Comparison of ENCODE assay signal across 1 cellular context in genomic region chr7:151059362-151060112, GRCh38.
TF ChIP-seq lines count a peak whose summit lies in the region.

Gene SLC4A2, plus strand, starts transcription at chr7:151059589. Its CDS starts 2,399 bp downstream, at chr7:151061988.

TF ChIP-seq in K562, 482 proteins besides CTCF, POLR2A, EP300 and RAD21 (continued from another document and continues in another):
- TF ChIP-seq, protein P1, sequence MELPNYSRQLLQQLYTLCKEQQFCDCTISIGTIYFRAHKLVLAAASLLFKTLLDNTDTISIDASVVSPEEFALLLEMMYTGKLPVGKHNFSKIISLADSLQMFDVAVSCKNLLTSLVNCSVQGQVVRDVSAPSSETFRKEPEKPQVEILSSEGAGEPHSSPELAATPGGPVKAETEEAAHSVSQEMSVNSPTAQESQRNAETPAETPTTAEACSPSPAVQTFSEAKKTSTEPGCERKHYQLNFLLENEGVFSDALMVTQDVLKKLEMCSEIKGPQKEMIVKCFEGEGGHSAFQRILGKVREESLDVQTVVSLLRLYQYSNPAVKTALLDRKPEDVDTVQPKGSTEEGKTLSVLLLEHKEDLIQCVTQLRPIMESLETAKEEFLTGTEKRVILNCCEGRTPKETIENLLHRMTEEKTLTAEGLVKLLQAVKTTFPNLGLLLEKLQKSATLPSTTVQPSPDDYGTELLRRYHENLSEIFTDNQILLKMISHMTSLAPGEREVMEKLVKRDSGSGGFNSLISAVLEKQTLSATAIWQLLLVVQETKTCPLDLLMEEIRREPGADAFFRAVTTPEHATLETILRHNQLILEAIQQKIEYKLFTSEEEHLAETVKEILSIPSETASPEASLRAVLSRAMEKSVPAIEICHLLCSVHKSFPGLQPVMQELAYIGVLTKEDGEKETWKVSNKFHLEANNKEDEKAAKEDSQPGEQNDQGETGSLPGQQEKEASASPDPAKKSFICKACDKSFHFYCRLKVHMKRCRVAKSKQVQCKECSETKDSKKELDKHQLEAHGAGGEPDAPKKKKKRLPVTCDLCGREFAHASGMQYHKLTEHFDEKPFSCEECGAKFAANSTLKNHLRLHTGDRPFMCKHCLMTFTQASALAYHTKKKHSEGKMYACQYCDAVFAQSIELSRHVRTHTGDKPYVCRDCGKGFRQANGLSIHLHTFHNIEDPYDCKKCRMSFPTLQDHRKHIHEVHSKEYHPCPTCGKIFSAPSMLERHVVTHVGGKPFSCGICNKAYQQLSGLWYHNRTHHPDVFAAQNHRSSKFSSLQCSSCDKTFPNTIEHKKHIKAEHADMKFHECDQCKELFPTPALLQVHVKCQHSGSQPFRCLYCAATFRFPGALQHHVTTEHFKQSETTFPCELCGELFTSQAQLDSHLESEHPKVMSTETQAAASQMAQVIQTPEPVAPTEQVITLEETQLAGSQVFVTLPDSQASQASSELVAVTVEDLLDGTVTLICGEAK (IDR thresholded peaks at IDR 0.05) = no peak; the same call in 1 of the 2 replicates
- TF ChIP-seq, protein P1 (CRISPR knock-in tag; IDR thresholded peaks at IDR 0.05) = no peak
- no peak for TF ChIP-seq ZNF445 (CRISPR knock-in tag; IDR thresholded peaks at IDR 0.05; ENCODE audit: low read depth)
- TF ChIP-seq E2F6 (IDR thresholded peaks at IDR 0.05; ENCODE audit: borderline replicate concordance in 1 of 2, extremely low read depth in 1 of 2, insufficient read depth in 1 of 2, insufficient read length in 1 of 2, low read depth in 1 of 2, low read length in 1 of 2, poor library complexity in 1 of 2, severe bottlenecking in 1 of 2) = peak in 1 of 2 experiments; percentile 56
- TF ChIP-seq ZNF23 (CRISPR knock-in tag; IDR thresholded peaks at IDR 0.05) = no peak
- no peak for TF ChIP-seq ZNF75A (CRISPR knock-in tag; IDR thresholded peaks at IDR 0.05)
- TF ChIP-seq ZNF253 (CRISPR knock-in tag; conservative IDR thresholded peaks at IDR 0.05) = no peak
- TF ChIP-seq SMARCA4 (IDR thresholded peaks at IDR 0.05) = no peak
- TF ChIP-seq DNMT1 (IDR thresholded peaks at IDR 0.05) = no peak
- no peak for TF ChIP-seq PTRF (tag; IDR thresholded peaks at IDR 0.05)
- no peak for TF ChIP-seq EZH2 (IDR thresholded peaks at IDR 0.05; ENCODE audit: borderline replicate concordance, low read depth, low read length)
- TF ChIP-seq XRCC3 (IDR thresholded peaks at IDR 0.05) = no peak
- no peak for TF ChIP-seq ARNT (IDR thresholded peaks at IDR 0.05)
- TF ChIP-seq CREBBP (IDR thresholded peaks at IDR 0.05; ENCODE audit: low read depth, low read length) = no peak
- no peak for TF ChIP-seq KHSRP (IDR thresholded peaks at IDR 0.05)
- no peak for TF ChIP-seq FOXK1 (CRISPR knock-in tag; IDR thresholded peaks at IDR 0.05; ENCODE audit: borderline replicate concordance)
- no peak for TF ChIP-seq GTF2A2 (tag; IDR thresholded peaks at IDR 0.05)
- TF ChIP-seq, protein P2, sequence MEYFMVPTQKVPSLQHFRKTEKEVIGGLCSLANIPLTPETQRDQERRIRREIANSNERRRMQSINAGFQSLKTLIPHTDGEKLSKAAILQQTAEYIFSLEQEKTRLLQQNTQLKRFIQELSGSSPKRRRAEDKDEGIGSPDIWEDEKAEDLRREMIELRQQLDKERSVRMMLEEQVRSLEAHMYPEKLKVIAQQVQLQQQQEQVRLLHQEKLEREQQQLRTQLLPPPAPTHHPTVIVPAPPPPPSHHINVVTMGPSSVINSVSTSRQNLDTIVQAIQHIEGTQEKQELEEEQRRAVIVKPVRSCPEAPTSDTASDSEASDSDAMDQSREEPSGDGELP (CRISPR knock-in tag; IDR thresholded peaks at IDR 0.05; ENCODE audit: borderline replicate concordance) = 0 out of 2 replicates have a peak, but pooled peaks have one; percentile 67
- TF ChIP-seq SRSF3 (IDR thresholded peaks at IDR 0.05; ENCODE audit: insufficient read depth, low read length) = no peak
- no peak for TF ChIP-seq TSC22D4 (tag; IDR thresholded peaks at IDR 0.05)
- no peak for TF ChIP-seq PHB2 (IDR thresholded peaks at IDR 0.05; ENCODE audit: low read depth)
- TF ChIP-seq NCOA1 (IDR thresholded peaks at IDR 0.05; ENCODE audit: low read depth) = peak; percentile 32; the same call in 1 of the 2 replicates
- TF ChIP-seq ZNF174 (CRISPR knock-in tag; IDR thresholded peaks at IDR 0.05) = no peak
- TF ChIP-seq MBD2 (IDR thresholded peaks at IDR 0.05; ENCODE audit: borderline replicate concordance, low read depth) = no peak; the same call in 1 of the 2 replicates
- TF ChIP-seq CBFA2T2 (conservative IDR thresholded peaks at IDR 0.05) = no peak
- TF ChIP-seq KAT7 (CRISPR knock-in tag; IDR thresholded peaks at IDR 0.05; ENCODE audit: borderline replicate concordance) = peak; percentile 16; the same call in 1 of the 2 replicates
- no peak for TF ChIP-seq ZNF79 (CRISPR knock-in tag; IDR thresholded peaks at IDR 0.05; ENCODE audit: low read depth)
- TF ChIP-seq PTBP1 (IDR thresholded peaks at IDR 0.05; ENCODE audit: low read depth, low read length) = no peak
- TF ChIP-seq IFI16 (CRISPR knock-in tag; IDR thresholded peaks at IDR 0.05) = no peak
- no peak; a peak in 1 of 4 replicates for TF ChIP-seq FOXK2 (conservative IDR thresholded peaks at IDR 0.05 in 1 of 2, IDR thresholded peaks at IDR 0.05 in 1 of 2; ENCODE audit: low read depth in 2 of 2)
- TF ChIP-seq, protein P3, sequence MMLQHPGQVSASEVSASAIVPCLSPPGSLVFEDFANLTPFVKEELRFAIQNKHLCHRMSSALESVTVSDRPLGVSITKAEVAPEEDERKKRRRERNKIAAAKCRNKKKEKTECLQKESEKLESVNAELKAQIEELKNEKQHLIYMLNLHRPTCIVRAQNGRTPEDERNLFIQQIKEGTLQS (IDR thresholded peaks at IDR 0.05) = no peak
- TF ChIP-seq, protein P3 (CRISPR knock-in tag; conservative IDR thresholded peaks at IDR 0.05) = no peak; the same call in 1 of the 2 replicates
- TF ChIP-seq ZNF140 (CRISPR knock-in tag; IDR thresholded peaks at IDR 0.05) = no peak
- TF ChIP-seq RBM14 (IDR thresholded peaks at IDR 0.05; ENCODE audit: borderline replicate concordance, insufficient read depth, low read depth, low read length) = no peak
- peak; percentile 97 for TF ChIP-seq ZNF175 (CRISPR knock-in tag; IDR thresholded peaks at IDR 0.05; ENCODE audit: low read depth)
- no peak for TF ChIP-seq SETDB1 (IDR thresholded peaks at IDR 0.05; ENCODE audit: low read length)
- 0 out of 2 replicates have a peak, but pooled peaks have one; percentile 38 for TF ChIP-seq CBX1 (IDR thresholded peaks at IDR 0.05; ENCODE audit: low read depth)
- peak; percentile 54; the same call in 1 of the 2 replicates for TF ChIP-seq ARID1B (IDR thresholded peaks at IDR 0.05)
- TF ChIP-seq RAD51 (IDR thresholded peaks at IDR 0.05; ENCODE audit: borderline replicate concordance, low read depth) = no peak
- TF ChIP-seq, protein P4, sequence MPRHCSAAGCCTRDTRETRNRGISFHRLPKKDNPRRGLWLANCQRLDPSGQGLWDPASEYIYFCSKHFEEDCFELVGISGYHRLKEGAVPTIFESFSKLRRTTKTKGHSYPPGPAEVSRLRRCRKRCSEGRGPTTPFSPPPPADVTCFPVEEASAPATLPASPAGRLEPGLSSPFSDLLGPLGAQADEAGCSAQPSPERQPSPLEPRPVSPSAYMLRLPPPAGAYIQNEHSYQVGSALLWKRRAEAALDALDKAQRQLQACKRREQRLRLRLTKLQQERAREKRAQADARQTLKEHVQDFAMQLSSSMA (CRISPR knock-in tag; IDR thresholded peaks at IDR 0.05) = no peak
- no peak for TF ChIP-seq BRD9 (IDR thresholded peaks at IDR 0.05; ENCODE audit: low read depth, partially characterized antibody)
- TF ChIP-seq ZNF77 (CRISPR knock-in tag; IDR thresholded peaks at IDR 0.05) = no peak
- no peak for TF ChIP-seq TEAD2 (tag; IDR thresholded peaks at IDR 0.05)
- no peak for TF ChIP-seq FOXJ3 (CRISPR knock-in tag; IDR thresholded peaks at IDR 0.05)
- TF ChIP-seq ZFP30 (CRISPR knock-in tag; IDR thresholded peaks at IDR 0.05; ENCODE audit: borderline replicate concordance) = no peak
- TF ChIP-seq ZZZ3 (IDR thresholded peaks at IDR 0.05) = no peak
- peak; percentile 86 for TF ChIP-seq RB1 (IDR thresholded peaks at IDR 0.05; ENCODE audit: low read depth)
- no peak for TF ChIP-seq BDP1 (IDR thresholded peaks at IDR 0.05; ENCODE audit: insufficient read depth, insufficient read length)
- peak; percentile 36 for TF ChIP-seq NFIC (IDR thresholded peaks at IDR 0.05)
- TF ChIP-seq ADNP (tag; IDR thresholded peaks at IDR 0.05) = no peak
- TF ChIP-seq, protein P5, sequence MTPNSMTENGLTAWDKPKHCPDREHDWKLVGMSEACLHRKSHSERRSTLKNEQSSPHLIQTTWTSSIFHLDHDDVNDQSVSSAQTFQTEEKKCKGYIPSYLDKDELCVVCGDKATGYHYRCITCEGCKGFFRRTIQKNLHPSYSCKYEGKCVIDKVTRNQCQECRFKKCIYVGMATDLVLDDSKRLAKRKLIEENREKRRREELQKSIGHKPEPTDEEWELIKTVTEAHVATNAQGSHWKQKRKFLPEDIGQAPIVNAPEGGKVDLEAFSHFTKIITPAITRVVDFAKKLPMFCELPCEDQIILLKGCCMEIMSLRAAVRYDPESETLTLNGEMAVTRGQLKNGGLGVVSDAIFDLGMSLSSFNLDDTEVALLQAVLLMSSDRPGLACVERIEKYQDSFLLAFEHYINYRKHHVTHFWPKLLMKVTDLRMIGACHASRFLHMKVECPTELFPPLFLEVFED (CRISPR knock-in tag; conservative IDR thresholded peaks at IDR 0.05) = no peak
- TF ChIP-seq GABPB1 (CRISPR knock-in tag; IDR thresholded peaks at IDR 0.05) = no peak; the same call in 1 of the 2 replicates
- TF ChIP-seq ELF4 (CRISPR knock-in tag; IDR thresholded peaks at IDR 0.05) = 0 out of 2 replicates have a peak, but pooled peaks have one; percentile 4
- TF ChIP-seq, protein P6, sequence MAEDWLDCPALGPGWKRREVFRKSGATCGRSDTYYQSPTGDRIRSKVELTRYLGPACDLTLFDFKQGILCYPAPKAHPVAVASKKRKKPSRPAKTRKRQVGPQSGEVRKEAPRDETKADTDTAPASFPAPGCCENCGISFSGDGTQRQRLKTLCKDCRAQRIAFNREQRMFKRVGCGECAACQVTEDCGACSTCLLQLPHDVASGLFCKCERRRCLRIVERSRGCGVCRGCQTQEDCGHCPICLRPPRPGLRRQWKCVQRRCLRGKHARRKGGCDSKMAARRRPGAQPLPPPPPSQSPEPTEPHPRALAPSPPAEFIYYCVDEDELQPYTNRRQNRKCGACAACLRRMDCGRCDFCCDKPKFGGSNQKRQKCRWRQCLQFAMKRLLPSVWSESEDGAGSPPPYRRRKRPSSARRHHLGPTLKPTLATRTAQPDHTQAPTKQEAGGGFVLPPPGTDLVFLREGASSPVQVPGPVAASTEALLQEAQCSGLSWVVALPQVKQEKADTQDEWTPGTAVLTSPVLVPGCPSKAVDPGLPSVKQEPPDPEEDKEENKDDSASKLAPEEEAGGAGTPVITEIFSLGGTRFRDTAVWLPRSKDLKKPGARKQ (CRISPR knock-in tag; IDR thresholded peaks at IDR 0.05) = no peak
- peak; percentile 99 for TF ChIP-seq MAZ (CRISPR knock-in tag; conservative IDR thresholded peaks at IDR 0.05 in 1 of 2, IDR thresholded peaks at IDR 0.05 in 1 of 2)
- TF ChIP-seq SIN3B (IDR thresholded peaks at IDR 0.05; ENCODE audit: low read depth) = no peak
- TF ChIP-seq ZNF584 (CRISPR knock-in tag; IDR thresholded peaks at IDR 0.05; ENCODE audit: low read depth) = peak; percentile 98
- TF ChIP-seq, protein P7, sequence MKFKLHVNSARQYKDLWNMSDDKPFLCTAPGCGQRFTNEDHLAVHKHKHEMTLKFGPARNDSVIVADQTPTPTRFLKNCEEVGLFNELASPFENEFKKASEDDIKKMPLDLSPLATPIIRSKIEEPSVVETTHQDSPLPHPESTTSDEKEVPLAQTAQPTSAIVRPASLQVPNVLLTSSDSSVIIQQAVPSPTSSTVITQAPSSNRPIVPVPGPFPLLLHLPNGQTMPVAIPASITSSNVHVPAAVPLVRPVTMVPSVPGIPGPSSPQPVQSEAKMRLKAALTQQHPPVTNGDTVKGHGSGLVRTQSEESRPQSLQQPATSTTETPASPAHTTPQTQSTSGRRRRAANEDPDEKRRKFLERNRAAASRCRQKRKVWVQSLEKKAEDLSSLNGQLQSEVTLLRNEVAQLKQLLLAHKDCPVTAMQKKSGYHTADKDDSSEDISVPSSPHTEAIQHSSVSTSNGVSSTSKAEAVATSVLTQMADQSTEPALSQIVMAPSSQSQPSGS (CRISPR knock-in tag; IDR thresholded peaks at IDR 0.05) = no peak
- no peak for TF ChIP-seq MCM2 (IDR thresholded peaks at IDR 0.05; ENCODE audit: low read depth)
- peak; percentile 13 for TF ChIP-seq ASH1L (IDR thresholded peaks at IDR 0.05; ENCODE audit: borderline replicate concordance, low read depth, partially characterized antibody)
